22 cellular contexts compared by ENCODE assay signal in genomic region chr4:2486981-2487380, GRCh38. TPM values are rescaled to one million over a fixed set of nuclear protein-coding genes. Genes with fewer than 3 reads are reported as not detected.
DNase-seq lines count a peak whose midpoint lies in the region; ATAC-seq, FAIRE-seq and TF ChIP-seq lines count a peak whose summit lies in the region.
"Had no signal": no experiment of that assay in that cellular context is flagged by ENCODE, and none has a peak within 500 bp of the region (broad histone marks: within the 10 kb centered on the region; RNA-seq: fewer than 3 reads in every experiment).

No MANE protein-coding gene starts in this region.

- no peak for TF ChIP-seq POLR2A in GM12878 (IDR thresholded peaks at IDR 0.05; ENCODE audit: low read depth, low read length)

- no peak overlapping the region for H3K4me3 ChIP-seq in CD8-positive, alpha-beta memory T cell (ENCODE audit: low read length)
- H3K4me3 ChIP-seq in GM12878 (peak overlapping the region; percentile 23; the same call in 1 of the 2 replicates), coronary artery (no peak overlapping the region)
- H3K4me3 ChIP-seq: right lobe of liver, tibial nerve had no signal

- TF ChIP-seq EP300 in GM12878 (IDR thresholded peaks at IDR 0.05; ENCODE audit: borderline replicate concordance in 1 of 2, control insufficient read depth in 1 of 2, low read depth in 2 of 2, low read length in 2 of 2): no peak

- POLR2A ChIA-PET in CD8-positive, alpha-beta memory T cell (lab: Charles Lee): interaction anchor here (1.2 kb wide), 1 partner anchor 49 kb away, joined by 3 read pairs; no protein-coding TSS in a partner anchor
- POLR2A ChIA-PET in GM12878 (lab: Charles Lee): interaction anchor here (0.5 to 9.1 kb wide), 5 partner anchors 8 to 415 kb away, joined by 4 to 80 read pairs (median 5); partner anchors contain the start of genes FAM193A and RNF4

- SMC1A ChIA-PET in GM12878 (lab: Charles Lee; ENCODE audit: uncharacterized antibody, unreplicated experiment): interaction anchor here (1.0 to 12.4 kb wide), 6 partner anchors 9 to 226 kb away, joined by 3 to 113 read pairs (median 5); partner anchors contain the start of gene RNF4

- H3K27ac Mint-ChIP-seq in T-helper 2 cell treated with Interferon-gamma antibody and Interleukin-4, amounts not matched to agents 5 μg/mL and 100 μg/mL, for 36 hours: peak overlapping the region; percentile 66
- H3K27ac Mint-ChIP-seq in CD8-positive, alpha-beta memory T cell: peak overlapping the region; percentile 19 to 94 (median 90)
- H3K27ac Mint-ChIP-seq in nephron progenitor cell: peak overlapping the region; percentile 75

- CTCF ChIA-PET in CD8-positive, alpha-beta memory T cell (lab: Charles Lee): no interaction called here
- CTCF ChIA-PET in GM12878 (lab: Yijun Ruan, JAX): interaction anchor here (1.3 to 3.3 kb wide), 3 partner anchors 15 to 48 kb away, joined by 3 to 11 read pairs (median 4); no protein-coding TSS in a partner anchor

- H3K4me3 Mint-ChIP-seq in T-helper 2 cell treated with Interferon-gamma antibody and Interleukin-4, amounts not matched to agents 5 μg/mL and 100 μg/mL, for 36 hours: no peak overlapping the region
- H3K4me3 Mint-ChIP-seq in CD8-positive, alpha-beta memory T cell: peak overlapping the region in 6 of 7 donors; percentile 2 to 87 (median 43)
- no peak overlapping the region for H3K4me3 Mint-ChIP-seq in nephron progenitor cell

- H3K9me3 Mint-ChIP-seq in T-helper 2 cell treated with Interferon-gamma antibody and Interleukin-4, amounts not matched to agents 5 μg/mL and 100 μg/mL, for 36 hours: no peaks in the 10 kb centered on the region
- H3K9me3 Mint-ChIP-seq in CD8-positive, alpha-beta memory T cell: no peaks in the 10 kb centered on the region
- H3K9me3 Mint-ChIP-seq in nephron progenitor cell: no peaks in the 10 kb centered on the region

- H3K36me3 Mint-ChIP-seq in T-helper 2 cell treated with Interferon-gamma antibody and Interleukin-4, amounts not matched to agents 5 μg/mL and 100 μg/mL, for 36 hours (ENCODE audit: low read depth): peaks cover 24% of the 10 kb centered on the region
- peaks cover 0 to 41% (median 9%) of the 10 kb centered on the region in 3 donors for H3K36me3 Mint-ChIP-seq in CD8-positive, alpha-beta memory T cell
- H3K36me3 Mint-ChIP-seq in nephron progenitor cell (ENCODE audit: low read depth): peaks cover 22% of the 10 kb centered on the region

- no peak for FAIRE-seq in GM12878 (lab: Jason Lieb, UNC)
- FAIRE-seq: G401.6, HTR-8/SVneo had no signal

- in situ Hi-C loops in GM12878 (cut with MboI): no loop called here

- DNase-seq in T-helper 2 cell treated with Interferon-gamma antibody and Interleukin-4, amounts not matched to agents 5 μg/mL and 100 μg/mL, for 36 hours (ENCODE audit: low spot score): no peak
- DNase-seq in T-helper 2 cell (no peak), GM12878 (ENCODE audit: low read depth, low spot score) (no peak), nephron progenitor cell (no peak), NCI-H1092 treated with DMSO at 0.1 percent for 48 hours (lab: John Stamatoyannopoulos, UW) (no peak), RPMI8226 (no peak), coronary artery (ENCODE audit: low spot score) (no peak)
- DNase-seq in CD8-positive, alpha-beta memory T cell: no peak
- DNase-seq: activated CD8-positive, alpha-beta memory T cell treated with anti-CD3 and anti-CD28 coated beads for 24 hours; activated gamma-delta T cell; H7; head of caudate nucleus; NCI-H1417 treated with DMSO at 0.1 percent for 48 hours; NCI-H524 treated with DMSO at 0.1 percent for 48 hours; stimulated activated CD4-positive, alpha-beta T cell treated with anti-CD3 and anti-CD28 coated beads, Interleukin-15, amount 100 ng/mL, for 24 hours; WERI-Rb-1 had no signal

- H3K9me3 ChIP-seq in CD8-positive, alpha-beta memory T cell (ENCODE audit: low read length): no peaks in the 10 kb centered on the region
- no peaks in the 10 kb centered on the region for H3K9me3 ChIP-seq in GM12878 (replicated peaks; ENCODE audit: control insufficient read depth, insufficient read depth, low read length)
- H3K9me3 ChIP-seq: right lobe of liver, tibial nerve had no signal

- no peak overlapping the region for H2AFZ ChIP-seq in GM12878 (ENCODE audit: control insufficient read depth, low read depth, low read length)

- BruUV-seq in GM12878 (replicated peaks; lab: Mats Ljungman, UMichigan): no TSS peak

- H3K79me2 ChIP-seq in GM12878 (ENCODE audit: control insufficient read depth, insufficient read depth, low read length): peaks cover 90% of the 10 kb centered on the region

- TF ChIP-seq CTCF in GM12878 (IDR thresholded peaks at IDR 0.05 in 2 of 3, conservative IDR thresholded peaks at IDR 0.05 in 1 of 3; ENCODE audit: control insufficient read depth in 2 of 3, extremely low read depth in 1 of 3, insufficient read depth in 1 of 3, low read depth in 3 of 3, low read length in 3 of 3) (no peak), nephron progenitor cell (IDR thresholded peaks at IDR 0.05) (no peak), coronary artery (IDR thresholded peaks at IDR 0.05) (no peak)

- no peak for ATAC-seq in GM12878
- ATAC-seq: right lobe of liver, Right ventricle myocardium inferior had no signal

- H3K4me1 Mint-ChIP-seq in T-helper 2 cell treated with Interferon-gamma antibody and Interleukin-4, amounts not matched to agents 5 μg/mL and 100 μg/mL, for 36 hours (ENCODE audit: low read depth): peaks cover 50% of the 10 kb centered on the region
- H3K4me1 Mint-ChIP-seq in CD8-positive, alpha-beta memory T cell: peaks cover 61 to 84% (median 74%) of the 10 kb centered on the region in 3 donors
- peaks cover 35% of the 10 kb centered on the region for H3K4me1 Mint-ChIP-seq in nephron progenitor cell

- no peak for TF ChIP-seq RAD21 in GM12878 (IDR thresholded peaks at IDR 0.05; ENCODE audit: insufficient read depth, low read depth, low read length)

- peak overlapping the region; percentile 41 for H3K4me2 ChIP-seq in GM12878 (ENCODE audit: control insufficient read depth, insufficient read depth)

- intact Hi-C loops in GM12878 (cut with micrococcal nuclease; ENCODE audit: unreplicated experiment): no loop called here

- H3K27ac ChIP-seq in CD8-positive, alpha-beta memory T cell (ENCODE audit: low read depth, low read length): no peak overlapping the region
- H3K27ac ChIP-seq in GM12878 (ENCODE audit: control insufficient read depth, insufficient read depth): no peak overlapping the region
- H3K27ac ChIP-seq in coronary artery: no peak overlapping the region
- H3K27ac ChIP-seq: 22Rv1, right lobe of liver, WERI-Rb-1 had no signal

- H4K20me1 ChIP-seq in GM12878 (ENCODE audit: control insufficient read depth, insufficient read depth): peaks cover 39% of the 10 kb centered on the region

- H3K4me1 ChIP-seq in CD8-positive, alpha-beta memory T cell (ENCODE audit: insufficient read depth, low read length): peaks cover 57% of the 10 kb centered on the region
- H3K4me1 ChIP-seq in GM12878 (ENCODE audit: control insufficient read depth, insufficient read depth, low read length): peaks cover 63% of the 10 kb centered on the region

- RAD21 ChIA-PET in GM12878 (lab: Charles Lee; ENCODE audit: unreplicated experiment): interaction anchor here (1.3 to 8.0 kb wide), 3 partner anchors 9 to 49 kb away, joined by 6 to 51 read pairs (median 11); partner anchors contain the start of genes FAM193A and RNF4

- H3K27me3 ChIP-seq in CD8-positive, alpha-beta memory T cell (ENCODE audit: insufficient read depth, low read length, poor library complexity, severe bottlenecking): no peaks in the 10 kb centered on the region
- H3K27me3 ChIP-seq in GM12878 (replicated peaks in 1 of 2; ENCODE audit: control insufficient read depth in 2 of 2, insufficient read depth in 2 of 2, low read length in 1 of 2): no peaks in the 10 kb centered on the region
- H3K27me3 ChIP-seq: right lobe of liver, tibial nerve had no signal

- peaks cover 17% of the 10 kb centered on the region for H3K36me3 ChIP-seq in CD8-positive, alpha-beta memory T cell (ENCODE audit: insufficient read depth, low read length)
- H3K36me3 ChIP-seq in GM12878 (ENCODE audit: control insufficient read depth in 2 of 2, insufficient read depth in 2 of 2, low read length in 1 of 2): peaks cover 18 to 31% of the 10 kb centered on the region in 2 experiments

- H3K9ac ChIP-seq in GM12878 (ENCODE audit: control insufficient read depth, insufficient read depth, low read length): no peak overlapping the region

- 74% methylated on average over 6 of the region's 6 CpGs for WGBS in GM12878 (ENCODE audit: insufficient coverage, insufficient replicate concordance, low lambda C conversion rate, missing lambda C conversion rate)

- no peaks in the 10 kb centered on the region for H3K27me3 Mint-ChIP-seq in T-helper 2 cell treated with Interferon-gamma antibody and Interleukin-4, amounts not matched to agents 5 μg/mL and 100 μg/mL, for 36 hours (ENCODE audit: low read depth)
- H3K27me3 Mint-ChIP-seq in CD8-positive, alpha-beta memory T cell: no peaks in the 10 kb centered on the region
- no peaks in the 10 kb centered on the region for H3K27me3 Mint-ChIP-seq in nephron progenitor cell (ENCODE audit: low read depth, poor library complexity)

RNA-seq across cellular contexts. Expression of gene RNF4, which starts 18.1 kb away (rescaled TPM):
- 10 to 100 TPM; 95.4 to 98.1 TPM for total RNA-seq in CD8-positive, alpha-beta memory T cell
- polyA plus RNA-seq in CD8-positive, alpha-beta memory T cell: 94.8 TPM
- total RNA-seq in GM12878 (2013; cell fraction: nucleolus; rRNA removed): 173 and 195 TPM in 2 replicates
- 64.3 and 66.3 TPM in 2 replicates for total RNA-seq in GM12878 (2014; rRNA removed)
- 65.0 and 68.2 TPM in 2 replicates for total RNA-seq in GM12878 (2014; rRNA removed; fragmentation: Illumina TruSeq; extraction: Trizol)
- 81.2 and 82.0 TPM in 2 replicates for total RNA-seq in GM12878 (2021)
- polyA plus RNA-seq in GM12878 (2011; ENCODE audit: low read depth): 41.0 TPM
- polyA plus RNA-seq in GM12878 (2011; rRNA removed): 108 and 145 TPM in 2 replicates
- polyA plus RNA-seq in GM12878 (2011; cell fraction: cytosol; rRNA removed): 114 and 133 TPM in 2 replicates
- polyA plus RNA-seq in GM12878 (2011; cell fraction: nucleus; rRNA removed): 80.2 and 87.1 TPM in 2 replicates
- 58.2 and 59.6 TPM in 2 replicates for polyA plus RNA-seq in GM12878 (2012)
- polyA plus RNA-seq in GM12878 (2014; fragmentation: Illumina TruSeq; extraction: Trizol): 85.4 and 87.7 TPM in 2 replicates
- 10 to 100 TPM; 34.9 to 53.2 TPM for polyA plus RNA-seq in GM12878 (2014; fragmentation: Nextera tagmentation; extraction: Ambion mirVana)
- polyA plus RNA-seq in GM12878 (2014; rRNA removed): 69.8 and 70.9 TPM in 2 replicates
- polyA plus RNA-seq in GM12878 (2016; fragmentation: Nextera tagmentation; extraction: Ambion mirVana): 10 to 100 TPM; 81.4 to 87.5 TPM
- 120 and 122 TPM in 2 replicates for polyA minus RNA-seq in GM12878 (2011; rRNA and poly(A)+ RNA removed)
- polyA minus RNA-seq in GM12878 (2011; cell fraction: cytosol; rRNA and poly(A)+ RNA removed): 52.4 and 63.9 TPM in 2 replicates
- polyA minus RNA-seq in GM12878 (2011; cell fraction: nucleus; rRNA and poly(A)+ RNA removed): 64.7 and 74.7 TPM in 2 replicates

RNA-seq across cellular contexts. Expression of gene FAM193A, which starts 49.5 kb away (rescaled TPM):
- total RNA-seq in CD8-positive, alpha-beta memory T cell: 10 to 100 TPM; 25.8 to 26.9 TPM
- polyA plus RNA-seq in CD8-positive, alpha-beta memory T cell: 4.9 TPM
- 80.1 and 89.1 TPM in 2 replicates for total RNA-seq in GM12878 (2013; cell fraction: nucleolus; rRNA removed)
- 9.3 and 9.8 TPM in 2 replicates for total RNA-seq in GM12878 (2014; rRNA removed)
- 8.6 and 8.9 TPM in 2 replicates for total RNA-seq in GM12878 (2014; rRNA removed; fragmentation: Illumina TruSeq; extraction: Trizol)
- 22.2 and 23.3 TPM in 2 replicates for total RNA-seq in GM12878 (2021)
- polyA plus RNA-seq in GM12878 (2011; ENCODE audit: low read depth): 8.2 TPM
- polyA plus RNA-seq in GM12878 (2011; rRNA removed): 3.7 and 5.1 TPM in 2 replicates
- polyA plus RNA-seq in GM12878 (2011; cell fraction: cytosol; rRNA removed): 7.5 and 9.4 TPM in 2 replicates
- polyA plus RNA-seq in GM12878 (2011; cell fraction: nucleus; rRNA removed): 15.9 and 22.4 TPM in 2 replicates
- polyA plus RNA-seq in GM12878 (2012): 13.2 and 14.7 TPM in 2 replicates
- 8.5 and 12.4 TPM in 2 replicates for polyA plus RNA-seq in GM12878 (2014; fragmentation: Illumina TruSeq; extraction: Trizol)
- polyA plus RNA-seq in GM12878 (2014; fragmentation: Nextera tagmentation; extraction: Ambion mirVana): under 1 TPM; 0.52 to 0.91 TPM
- 8.6 and 10.3 TPM in 2 replicates for polyA plus RNA-seq in GM12878 (2014; rRNA removed)
- polyA plus RNA-seq in GM12878 (2016; fragmentation: Nextera tagmentation; extraction: Ambion mirVana): 1 to 10 TPM; 5.3 to 6.1 TPM
- 15.6 and 20.9 TPM in 2 replicates for polyA minus RNA-seq in GM12878 (2011; rRNA and poly(A)+ RNA removed)
- polyA minus RNA-seq in GM12878 (2011; cell fraction: cytosol; rRNA and poly(A)+ RNA removed): 11.9 and 12.1 TPM in 2 replicates
- polyA minus RNA-seq in GM12878 (2011; cell fraction: nucleus; rRNA and poly(A)+ RNA removed): 16.8 and 30.8 TPM in 2 replicates

Comparison
In these comparisons a context has a peak if more than half of its experiments do, and no peak if none do; other contexts are left out.
1. H3K4me3 Mint-ChIP-seq: peak in CD8-positive, alpha-beta memory T cell (6 of 7); none in T-helper 2 cell treated with Interferon-gamma antibody and Interleukin-4, amounts not matched to agents 5 μg/mL and 100 μg/mL, for 36 hours (single experiment) and nephron progenitor cell (single experiment).
2. Peak in every context shown above with its lines, with median percentiles within 50 percentile points of each other: H3K27ac Mint-ChIP-seq.